1 cellular context compared by ENCODE assay signal in the genomic region with DNA sequence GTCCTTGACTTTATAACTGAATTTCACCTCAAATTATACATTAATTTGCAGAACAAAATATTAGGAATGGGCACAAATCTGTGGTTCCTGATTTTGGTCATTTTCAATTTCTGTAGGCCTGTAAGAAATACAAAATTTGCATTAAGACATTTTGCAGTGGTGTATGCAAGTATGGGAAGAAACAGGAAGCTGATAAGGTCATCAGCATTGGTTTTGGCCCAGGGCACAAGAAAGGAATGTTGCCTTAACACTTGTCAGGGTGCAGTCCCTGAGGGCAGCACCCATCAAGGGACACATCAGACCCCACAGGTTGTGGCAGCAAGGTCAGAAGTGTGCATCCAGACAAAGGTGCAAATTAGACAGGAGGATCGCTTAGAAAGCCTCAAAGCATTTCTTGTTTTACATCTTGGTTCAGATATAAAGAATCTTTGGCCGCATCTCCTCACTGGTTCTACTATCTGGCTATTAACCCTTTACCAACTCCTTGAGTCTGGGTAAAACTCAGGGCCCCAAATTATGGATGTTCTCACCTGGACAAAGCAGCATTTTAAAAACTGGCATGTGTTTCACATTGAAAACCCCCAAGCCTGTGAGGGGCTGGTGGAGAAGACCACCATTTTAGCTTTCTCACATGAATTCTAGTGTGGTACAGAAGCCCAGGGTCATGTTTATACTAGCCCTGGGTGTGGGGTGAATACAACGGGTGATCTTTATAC.
TF ChIP-seq lines count a peak whose summit lies in the region.

No MANE protein-coding gene starts in this region.

TF ChIP-seq in HepG2, 621 proteins besides CTCF, POLR2A, EP300 and RAD21:
- no peak for TF ChIP-seq XRCC5 (optimal IDR thresholded peaks at IDR 0.05; ENCODE audit: low read length)
- no peak for TF ChIP-seq ZNF549 (CRISPR knock-in tag; IDR thresholded peaks at IDR 0.05)
- TF ChIP-seq RBM22 (optimal IDR thresholded peaks at IDR 0.05; ENCODE audit: low read length) = peak; percentile 84
